In genomic region chr3:152843955-152844354, GRCh38 we compare ENCODE assay signal across 21 cellular contexts. TPM values are rescaled to one million over a fixed set of nuclear protein-coding genes. Genes with fewer than 3 reads are reported as not detected.
DNase-seq lines count a peak whose midpoint lies in the region; ATAC-seq and FAIRE-seq lines count a peak whose summit lies in the region.
"Had no signal": no experiment of that assay in that cellular context is flagged by ENCODE, and none has a peak within 500 bp of the region (broad histone marks: within the 10 kb centered on the region; RNA-seq: fewer than 3 reads in every experiment).

No MANE protein-coding gene starts in this region.

- FAIRE-seq in colon (lab: Jason Lieb, UNC) = peak; percentile 80
- no peak for FAIRE-seq in urothelium cell line (lab: Jason Lieb, UNC)
- FAIRE-seq: A549 had no signal

- peak; percentile 65 for ATAC-seq in GM18517 (IDR thresholded peaks at IDR 0.05; ENCODE audit: unreplicated experiment)
- ATAC-seq in GM21447 (IDR thresholded peaks at IDR 0.05; ENCODE audit: unreplicated experiment) = peak; percentile 65
- ATAC-seq in HG03097 (IDR thresholded peaks at IDR 0.05; ENCODE audit: low FRiP score, unreplicated experiment) = peak; percentile 94
- no peak for ATAC-seq in sciatic nerve
- ATAC-seq: A549; activated naive CD4-positive, alpha-beta T cell treated with anti-CD3 and anti-CD28 coated beads, Interleukin-2, amount 50 U/mL, for 72 hours had no signal

- DNase-seq in NCI-H2171 (lab: John Stamatoyannopoulos, UW) (no peak), sciatic nerve (ENCODE audit: low spot score) (no peak), HCEC 1CT (no peak), urothelium cell line (ENCODE audit: low spot score) (no peak)
- DNase-seq: C1 segment of cervical spinal cord; dorsolateral prefrontal cortex; left ventricle myocardium inferior; NCI-H1417 treated with DMSO at 0.1 percent for 48 hours; NCI-H345; NK-92 treated with Interleukin-12 subunit alpha and Interleukin-12 subunit beta, amount 100 ng/mL, for 24 hours; retina; stimulated activated CD4-positive, alpha-beta T cell treated with anti-CD3 and anti-CD28 coated beads, Interleukin-15, amount 100 ng/mL, for 24 hours; stimulated activated naive CD4-positive, alpha-beta T cell; SW 1271; trophoblast cell had no signal

- intact Hi-C loops in sciatic nerve (cut with DNase I) = no loop called here

RNA-seq across cellular contexts. Expression of gene P2RY1, which starts 9.0 kb away (rescaled TPM):
- total RNA-seq in sciatic nerve = 8.6 TPM
